34 cellular contexts compared by ENCODE assay signal in the genomic region with DNA sequence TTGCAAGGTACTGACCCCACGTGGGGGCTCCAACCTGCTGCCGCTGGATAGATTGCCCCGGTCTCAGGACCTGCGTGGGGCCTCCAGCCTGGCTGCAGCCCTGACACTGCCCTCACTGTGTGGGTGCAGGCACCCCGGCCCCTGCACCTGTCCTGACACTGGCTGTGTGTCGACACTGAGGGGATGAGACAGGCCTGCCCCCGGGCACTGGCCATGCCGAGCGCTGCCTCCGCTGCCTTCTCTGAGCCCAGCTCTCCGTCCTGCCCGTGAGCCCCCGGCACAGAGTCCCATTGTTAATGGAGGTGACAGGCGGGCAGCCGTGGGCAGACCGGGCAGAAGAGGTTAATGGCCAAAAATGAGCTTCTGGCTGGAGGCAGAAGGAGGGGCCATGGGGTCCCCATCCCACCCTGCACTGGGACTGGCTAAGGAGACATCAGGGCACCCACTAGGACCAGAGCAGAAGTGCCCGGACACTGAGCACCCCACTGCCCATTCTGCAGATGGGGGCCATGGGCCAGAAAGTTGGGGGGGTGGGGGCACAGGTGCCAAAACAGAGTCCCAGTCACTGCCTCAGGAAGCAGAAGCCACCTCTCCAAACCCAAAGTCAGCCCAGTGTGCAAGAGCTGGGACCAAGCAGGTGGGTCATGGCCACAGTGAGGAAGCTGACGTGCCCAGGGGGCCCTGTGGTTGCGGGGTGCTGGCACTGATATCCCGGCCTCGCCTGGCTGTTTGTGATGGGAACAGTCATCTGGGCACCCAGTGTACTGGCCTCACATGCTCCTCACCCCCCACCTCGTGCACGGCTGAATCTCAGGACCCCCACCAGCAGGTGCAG. TPM values are rescaled to one million over a fixed set of nuclear protein-coding genes. Genes with fewer than 3 reads are reported as not detected.
"Had no signal": no experiment of that assay in that cellular context is flagged by ENCODE, and none has a peak within 500 bp of the region (broad histone marks: within the 10 kb centered on the region; RNA-seq: fewer than 3 reads in every experiment).

No MANE protein-coding gene starts in this region.

- H3K4me1 Mint-ChIP-seq: activated CD4-positive, alpha-beta T cell treated with anti-CD3 and anti-CD28 coated beads, Interleukin-2, amount 10 ng/mL, durations not matched to agents 24 days and 14 days had no signal

- H3K4me2 ChIP-seq: SK-N-SH had no signal

- ATAC-seq: activated T-cell treated with anti-CD3 and anti-CD28 coated beads, Interleukin-2, amount 50 U/mL, for 4 hours; body of pancreas; PC-3 had no signal

- H3K9ac ChIP-seq: SK-N-SH had no signal

- H3K27ac ChIP-seq: adrenal gland, body of pancreas, breast epithelium, Peyer's patch, SJSA1 had no signal

- H3K9me3 ChIP-seq: adrenal gland, body of pancreas, breast epithelium, Peyer's patch, SJSA1, SK-N-SH had no signal

- H3K4me3 Mint-ChIP-seq: activated CD4-positive, alpha-beta T cell treated with anti-CD3 and anti-CD28 coated beads, Interleukin-2, amount 10 ng/mL, durations not matched to agents 24 days and 14 days; activated naive CD4-positive, alpha-beta T cell treated with anti-CD3 and anti-CD28 coated beads for 36 hours; activated T-cell treated with anti-CD3 and anti-CD28 coated beads, Interleukin-2, amount 50 U/mL, for 4 hours; activated T-helper 1 cell treated with anti-CD3 and anti-CD28 coated beads, Interleukin-12 subunit alpha, Interleukin-12 subunit beta, Interleukin-2, Interleukin-4 antibody, amounts not matched to agents 30 ng/mL and 10 ng/mL and 1 ng/mL, durations not matched to agents 14 hours and 24 hours and 36 hours had no signal

- H3K27ac Mint-ChIP-seq: activated CD4-positive, alpha-beta T cell treated with anti-CD3 and anti-CD28 coated beads, Interleukin-2, amount 10 ng/mL, durations not matched to agents 24 days and 14 days; activated naive CD4-positive, alpha-beta T cell treated with anti-CD3 and anti-CD28 coated beads for 36 hours; activated naive CD4-positive, alpha-beta T cell treated with anti-CD3 and anti-CD28 coated beads, Interleukin-2, amount 50 U/mL, for 72 hours; activated T-helper 1 cell treated with anti-CD3 and anti-CD28 coated beads, Interleukin-12 subunit alpha, Interleukin-12 subunit beta, Interleukin-2, Interleukin-4 antibody, amounts not matched to agents 30 ng/mL and 10 ng/mL and 1 ng/mL, durations not matched to agents 14 hours and 24 hours and 36 hours had no signal

- H3K4me1 ChIP-seq: SJSA1 had no signal

- FAIRE-seq: astrocyte had no signal

- H3K36me3 Mint-ChIP-seq: activated naive CD4-positive, alpha-beta T cell treated with anti-CD3 and anti-CD28 coated beads, Interleukin-2, amount 50 U/mL, for 72 hours had no signal

- H3K27me3 ChIP-seq: body of pancreas had no signal

- DNase-seq: activated CD4-positive, alpha-beta T cell treated with anti-CD3 and anti-CD28 coated beads, Interleukin-2, amount 10 ng/mL, durations not matched to agents 24 days and 14 days; activated CD4-positive, alpha-beta T cell treated with anti-CD3 and anti-CD28 coated beads, Interleukin-2, amount 50 U/mL, for 48 hours; activated CD8-positive, alpha-beta memory T cell treated with anti-CD3 and anti-CD28 coated beads, Interleukin-2, amount 50 U/mL, for 4 hours; activated gamma-delta T cell treated with Interleukin-2 at 50 U/mL for 16 hours; activated naive CD4-positive, alpha-beta T cell treated with anti-CD3 and anti-CD28 coated beads for 36 hours; activated T-cell treated with anti-CD3 and anti-CD28 coated beads for 4 hours; activated T-cell treated with anti-CD3 and anti-CD28 coated beads, Interleukin-2, amount 50 U/mL, for 4 hours; adrenal gland; body of pancreas; NCI-H1092; NCI-H1436 treated with DMSO at 0.1 percent for 48 hours; NCI-H187; NCI-H2029 treated with DMSO at 0.1 percent for 48 hours; NCI-H2107; NCI-H2171; NCI-H510A; NCI-H526; NCI-H748 treated with DMSO at 0.1 percent for 48 hours; NK-92 treated with Interleukin-12 subunit alpha and Interleukin-12 subunit beta, amount 100 ng/mL, for 24 hours; PC-3; Peyer's patch; RPMI8226; SHP77 treated with DMSO at 0.1 percent for 48 hours; SK-N-SH; T-helper 1 cell; T-helper 2 cell; T-helper 9 cell had no signal

- H3K4me3 ChIP-seq: adrenal gland, body of pancreas, breast epithelium, Peyer's patch, SJSA1 had no signal

- H3K9me3 Mint-ChIP-seq: activated CD4-positive, alpha-beta T cell treated with anti-CD3 and anti-CD28 coated beads, Interleukin-2, amount 10 ng/mL, durations not matched to agents 24 days and 14 days; activated naive CD4-positive, alpha-beta T cell treated with anti-CD3 and anti-CD28 coated beads for 36 hours; activated naive CD4-positive, alpha-beta T cell treated with anti-CD3 and anti-CD28 coated beads, Interleukin-2, amount 50 U/mL, for 72 hours; activated T-cell treated with anti-CD3 and anti-CD28 coated beads, Interleukin-2, amount 50 U/mL, for 4 hours; activated T-helper 1 cell treated with anti-CD3 and anti-CD28 coated beads, Interleukin-12 subunit alpha, Interleukin-12 subunit beta, Interleukin-2, Interleukin-4 antibody, amounts not matched to agents 30 ng/mL and 10 ng/mL and 1 ng/mL, durations not matched to agents 14 hours and 24 hours and 36 hours had no signal

RNA-seq across cellular contexts. Expression of gene PRR35, which starts 2.5 kb away (rescaled TPM):
- total RNA-seq: activated CD4-positive, alpha-beta T cell treated with anti-CD3 and anti-CD28 coated beads, Interleukin-2, amount 10 ng/mL, durations not matched to agents 24 days and 14 days; activated naive CD4-positive, alpha-beta T cell treated with anti-CD3 and anti-CD28 coated beads for 36 hours; activated naive CD4-positive, alpha-beta T cell treated with anti-CD3 and anti-CD28 coated beads, Interleukin-2, amount 50 U/mL, for 72 hours; activated T-helper 1 cell treated with anti-CD3 and anti-CD28 coated beads, Interleukin-12 subunit alpha, Interleukin-12 subunit beta, Interleukin-2, Interleukin-4 antibody, amounts not matched to agents 30 ng/mL and 10 ng/mL and 1 ng/mL, durations not matched to agents 14 hours and 24 hours and 36 hours; adrenal gland; body of pancreas; breast epithelium; cardiac septum; M059J; PC-3; Peyer's patch; SJSA1 had no signal
- polyA plus RNA-seq: adrenal gland, SK-N-SH had no signal
